Comparison of ENCODE assay signal across 8 cellular contexts in genomic region chr20:2206957-2207769, GRCh38.
DNase-seq lines count a peak whose midpoint lies in the region; ATAC-seq and TF ChIP-seq lines count a peak whose summit lies in the region.

No MANE protein-coding gene starts in this region.

- H2AFZ ChIP-seq in OCI-LY1 (ENCODE audit: low read length): no peak overlapping the region
- H2AFZ ChIP-seq in neural cell (ENCODE audit: low read depth, low read length): peak overlapping the region; percentile 21

- no peaks in the 10 kb centered on the region for H3K4me1 Mint-ChIP-seq in activated T-helper 17 cell treated with anti-CD3 and anti-CD28 coated beads, Interleukin-2, amount 50 U/mL, for 72 hours
- H3K4me1 Mint-ChIP-seq in stimulated activated naive CD8-positive, alpha-beta T cell treated with anti-CD3 and anti-CD28 coated beads, Interleukin-15, Interleukin-2, amounts not matched to agents 100 ng/mL and 50 ng/mL, for 24 hours (ENCODE audit: low read depth): peaks cover 22% of the 10 kb centered on the region

- peaks cover 7% of the 10 kb centered on the region for H3K4me1 ChIP-seq in OCI-LY1 (ENCODE audit: insufficient read depth, low read length, severe bottlenecking)

- H3K4me3 ChIP-seq in OCI-LY1 (ENCODE audit: low read depth, low read length, poor library complexity, severe bottlenecking): peak overlapping the region; percentile 54
- H3K4me3 ChIP-seq in fibroblast of villous mesenchyme (ENCODE audit: low read depth, low read length): peak overlapping the region; percentile 58
- H3K4me3 ChIP-seq in neural cell (ENCODE audit: low read length): peak overlapping the region; percentile 73

- H3K4me2 ChIP-seq in OCI-LY1 (ENCODE audit: low read length) (peak overlapping the region; percentile 66), neural cell (ENCODE audit: low read length) (no peak overlapping the region)

- H3K9me2 ChIP-seq in OCI-LY1 (ENCODE audit: low read depth, low read length) (no peaks in the 10 kb centered on the region), neural cell (ENCODE audit: insufficient read depth, low read length) (no peaks in the 10 kb centered on the region)

- DNase-seq in NCI-H2107 (lab: John Stamatoyannopoulos, UW) (peak; percentile 10), NCI-H2107 treated with DMSO at 0.1 percent for 48 hours (lab: John Stamatoyannopoulos, UW; ENCODE audit: unreplicated experiment) (no peak), fibroblast of villous mesenchyme (ENCODE audit: low read depth) (peak; percentile 37)

- H3K9ac ChIP-seq in OCI-LY1 (ENCODE audit: low read length) (no peak overlapping the region; the same call in 1 of the 2 replicates), neural cell (ENCODE audit: low read length) (peak overlapping the region; percentile 56)

- no peaks in the 10 kb centered on the region for H3K9me3 ChIP-seq in OCI-LY1 (ENCODE audit: low read length)
- H3K9me3 ChIP-seq in neural cell (ENCODE audit: low read length): no peaks in the 10 kb centered on the region

- H3K9me3 Mint-ChIP-seq in activated T-helper 17 cell treated with anti-CD3 and anti-CD28 coated beads, Interleukin-2, amount 50 U/mL, for 72 hours: no peaks in the 10 kb centered on the region
- H3K9me3 Mint-ChIP-seq in stimulated activated naive CD8-positive, alpha-beta T cell treated with anti-CD3 and anti-CD28 coated beads, Interleukin-15, Interleukin-2, amounts not matched to agents 100 ng/mL and 50 ng/mL, for 24 hours: no peaks in the 10 kb centered on the region

- H3K27ac ChIP-seq in OCI-LY1 (ENCODE audit: low read depth, low read length, poor library complexity, severe bottlenecking) (no peak overlapping the region), neural cell (ENCODE audit: low read length) (no peak overlapping the region)

- H3K79me2 ChIP-seq in OCI-LY1 (ENCODE audit: insufficient read depth, low read length) (no peaks in the 10 kb centered on the region), neural cell (replicated peaks; ENCODE audit: insufficient read depth, low read length) (no peaks in the 10 kb centered on the region)

- no peak for TF ChIP-seq EP300 in neural cell (conservative IDR thresholded peaks at IDR 0.05; ENCODE audit: poor library complexity, severe bottlenecking)

- peak; percentile 89 for TF ChIP-seq RAD21 in neural cell (conservative IDR thresholded peaks at IDR 0.05)

- peak; percentile 73 for ATAC-seq in HG03432 (IDR thresholded peaks at IDR 0.05; ENCODE audit: unreplicated experiment)
- peak; percentile 80 for ATAC-seq in activated T-helper 17 cell treated with anti-CD3 and anti-CD28 coated beads, Interleukin-2, amount 50 U/mL, for 72 hours (replicated peaks)

- no peaks in the 10 kb centered on the region for H3F3A ChIP-seq in OCI-LY1 (ENCODE audit: insufficient read depth, low read length)
- no peaks in the 10 kb centered on the region for H3F3A ChIP-seq in neural cell (ENCODE audit: insufficient read depth, low read length, poor library complexity, severe bottlenecking)

- H4K20me1 ChIP-seq in OCI-LY1 (ENCODE audit: insufficient read depth, low read length) (no peaks in the 10 kb centered on the region), neural cell (ENCODE audit: insufficient read depth) (no peaks in the 10 kb centered on the region)

- peak overlapping the region; percentile 71 for H3K27ac Mint-ChIP-seq in activated T-helper 17 cell treated with anti-CD3 and anti-CD28 coated beads, Interleukin-2, amount 50 U/mL, for 72 hours
- peak overlapping the region; percentile 69 for H3K27ac Mint-ChIP-seq in stimulated activated naive CD8-positive, alpha-beta T cell treated with anti-CD3 and anti-CD28 coated beads, Interleukin-15, Interleukin-2, amounts not matched to agents 100 ng/mL and 50 ng/mL, for 24 hours

- H3K4me3 Mint-ChIP-seq in activated T-helper 17 cell treated with anti-CD3 and anti-CD28 coated beads, Interleukin-2, amount 50 U/mL, for 72 hours: peak overlapping the region; percentile 76
- H3K4me3 Mint-ChIP-seq in stimulated activated naive CD8-positive, alpha-beta T cell treated with anti-CD3 and anti-CD28 coated beads, Interleukin-15, Interleukin-2, amounts not matched to agents 100 ng/mL and 50 ng/mL, for 24 hours: peak overlapping the region; percentile 80

- peaks cover 5% of the 10 kb centered on the region for H3K27me3 Mint-ChIP-seq in activated T-helper 17 cell treated with anti-CD3 and anti-CD28 coated beads, Interleukin-2, amount 50 U/mL, for 72 hours
- H3K27me3 Mint-ChIP-seq in stimulated activated naive CD8-positive, alpha-beta T cell treated with anti-CD3 and anti-CD28 coated beads, Interleukin-15, Interleukin-2, amounts not matched to agents 100 ng/mL and 50 ng/mL, for 24 hours: peaks cover 14% of the 10 kb centered on the region

- H3K27me3 ChIP-seq in OCI-LY1 (ENCODE audit: insufficient read depth, low read length): no peaks in the 10 kb centered on the region
- no peaks in the 10 kb centered on the region for H3K27me3 ChIP-seq in neural cell (ENCODE audit: insufficient read depth, low read depth, low read length)

- no peaks in the 10 kb centered on the region for H3K36me3 Mint-ChIP-seq in activated T-helper 17 cell treated with anti-CD3 and anti-CD28 coated beads, Interleukin-2, amount 50 U/mL, for 72 hours (ENCODE audit: low read depth)
- H3K36me3 Mint-ChIP-seq in stimulated activated naive CD8-positive, alpha-beta T cell treated with anti-CD3 and anti-CD28 coated beads, Interleukin-15, Interleukin-2, amounts not matched to agents 100 ng/mL and 50 ng/mL, for 24 hours (ENCODE audit: low read depth): no peaks in the 10 kb centered on the region

- TF ChIP-seq CTCF in OCI-LY1 (IDR thresholded peaks at IDR 0.05; ENCODE audit: low read length): peak; percentile 63
- peak; percentile 68 for TF ChIP-seq CTCF in fibroblast of villous mesenchyme (IDR thresholded peaks at IDR 0.05; ENCODE audit: insufficient read depth, low read depth, low read length)
- TF ChIP-seq CTCF in neural cell (IDR thresholded peaks at IDR 0.05; ENCODE audit: poor library complexity, severe bottlenecking): peak; percentile 88

- H3K36me3 ChIP-seq in OCI-LY1 (ENCODE audit: insufficient read depth, low read length): no peaks in the 10 kb centered on the region
- H3K36me3 ChIP-seq in neural cell (ENCODE audit: insufficient read depth, low read length): no peaks in the 10 kb centered on the region

TF ChIP-seq in neural cell, 6 proteins besides CTCF, POLR2A, EP300 and RAD21:
- TF ChIP-seq SMC3 (conservative IDR thresholded peaks at IDR 0.05; ENCODE audit: poor library complexity): peak; percentile 91
- TF ChIP-seq MXI1 (conservative IDR thresholded peaks at IDR 0.05; ENCODE audit: poor library complexity, severe bottlenecking): peak; percentile 92
- no peak for TF ChIP-seq REST (IDR thresholded peaks at IDR 0.05; ENCODE audit: borderline replicate concordance)
- no peak for TF ChIP-seq EZH2 (IDR thresholded peaks at IDR 0.05; ENCODE audit: borderline replicate concordance, insufficient read depth, low read length, poor library complexity, severe bottlenecking)
- peak; percentile 13 for TF ChIP-seq TAF1 (IDR thresholded peaks at IDR 0.05; ENCODE audit: low read depth)
